16 cellular contexts compared by ENCODE assay signal in genomic region chr6:108841377-108841855, GRCh38. TPM values are rescaled to one million over a fixed set of nuclear protein-coding genes. Genes with fewer than 3 reads are reported as not detected.
DNase-seq lines count a peak whose midpoint lies in the region; ATAC-seq and TF ChIP-seq lines count a peak whose summit lies in the region.
"Had no signal": no experiment of that assay in that cellular context is flagged by ENCODE, and none has a peak within 500 bp of the region (broad histone marks: within the 10 kb centered on the region; RNA-seq: fewer than 3 reads in every experiment).

No MANE protein-coding gene starts in this region.

- H3K4me2 ChIP-seq in parathyroid adenoma (ENCODE audit: low read length): no peak overlapping the region

- TF ChIP-seq CTCF in right atrium auricular region (IDR thresholded peaks at IDR 0.05) (no peak), heart left ventricle (IDR thresholded peaks at IDR 0.05) (no peak), parathyroid adenoma (IDR thresholded peaks at IDR 0.05) (no peak), GM10266 (IDR thresholded peaks at IDR 0.05; ENCODE audit: control insufficient read depth, insufficient read depth, low read depth, missing control alignments) (no peak)

- no peak overlapping the region for H2AFZ ChIP-seq in parathyroid adenoma

- H3K4me3 ChIP-seq in right atrium auricular region (no peak overlapping the region), heart left ventricle (no peak overlapping the region), parathyroid adenoma (ENCODE audit: low read depth, low read length) (no peak overlapping the region)
- H3K4me3 ChIP-seq: ascending aorta, SJSA1 had no signal

- ATAC-seq in Right ventricle myocardium superior (ENCODE audit: poor library complexity) (peak; percentile 76), heart left ventricle (peak; percentile 72 to 85 (median 76)), HG02610 (IDR thresholded peaks at IDR 0.05; ENCODE audit: unreplicated experiment) (no peak)
- ATAC-seq: activated CD8-positive, alpha-beta T cell treated with anti-CD3 and anti-CD28 coated beads, Interleukin-2, amount 10 ng/mL, durations not matched to agents 7 days and 5 days had no signal

- H3K27me3 ChIP-seq in right atrium auricular region (no peaks in the 10 kb centered on the region), heart left ventricle (no peaks in the 10 kb centered on the region), parathyroid adenoma (ENCODE audit: control insufficient read depth, insufficient read depth, low read length) (no peaks in the 10 kb centered on the region)
- H3K27me3 ChIP-seq: ascending aorta, SJSA1 had no signal

- intact Hi-C loops in Right ventricle myocardium superior (cut with DNase I): no loop called here
- intact Hi-C loops in heart left ventricle (cut with DNase I): loop anchor here in 2 of 10 donors (10.0 kb wide), 1 partner anchor 233 kb away; no protein-coding TSS in a partner anchor

- H3K36me3 ChIP-seq in right atrium auricular region (no peaks in the 10 kb centered on the region), heart left ventricle (no peaks in the 10 kb centered on the region), parathyroid adenoma (ENCODE audit: control insufficient read depth, insufficient read depth, low read length) (no peaks in the 10 kb centered on the region)
- H3K36me3 ChIP-seq: ascending aorta, SJSA1 had no signal

- H3K27ac ChIP-seq in right atrium auricular region: peak overlapping the region in 1 of 2 donors; percentile 10
- H3K27ac ChIP-seq in heart left ventricle: peak overlapping the region in 4 of 12 donors; percentile 41 to 91 (median 56)
- H3K27ac ChIP-seq in parathyroid adenoma: peak overlapping the region; percentile 12
- H3K27ac ChIP-seq: SJSA1, VCaP had no signal

- no peak for TF ChIP-seq POLR2A in heart left ventricle (IDR thresholded peaks at IDR 0.05)

- H3K9ac ChIP-seq in parathyroid adenoma: no peak overlapping the region

- no peaks in the 10 kb centered on the region for H3K79me2 ChIP-seq in parathyroid adenoma

- H3K4me1 ChIP-seq in right atrium auricular region (no peaks in the 10 kb centered on the region), heart left ventricle (peaks cover 0 to 54% (median 0%) of the 10 kb centered on the region in 12 donors), parathyroid adenoma (no peaks in the 10 kb centered on the region)
- H3K4me1 ChIP-seq: ascending aorta had no signal

- H3K9me3 ChIP-seq in right atrium auricular region: no peaks in the 10 kb centered on the region
- no peaks in the 10 kb centered on the region for H3K9me3 ChIP-seq in heart left ventricle
- no peaks in the 10 kb centered on the region for H3K9me3 ChIP-seq in parathyroid adenoma (ENCODE audit: control insufficient read depth, low read length)
- H3K9me3 ChIP-seq: ascending aorta, SJSA1 had no signal

- WGBS in heart left ventricle, 4 donors: 85 to 94% (median 89%) methylated on average over 5 of the region's 5 CpGs

- DNase-seq in Right ventricle myocardium superior (no peak), right atrium auricular region (ENCODE audit: low spot score) (no peak), heart left ventricle (peak in 2 of 5 donors; percentile 46 to 61), dermis blood vessel endothelial cell (no peak), GM10266 (ENCODE audit: extremely low spot score) (no peak), cerebellar cortex (ENCODE audit: low spot score) (no peak)
- DNase-seq: activated CD8-positive, alpha-beta T cell treated with anti-CD3 and anti-CD28 coated beads, Interleukin-2, amount 10 ng/mL, durations not matched to agents 7 days and 5 days; Calu3; mesenchymal stem cell; NCI-H82; nucleus accumbens had no signal

RNA-seq across cellular contexts. Expression of gene ARMC2, which starts 6.8 kb away (rescaled TPM):
- total RNA-seq in Right ventricle myocardium superior: 9.5 TPM
- 1 to 10 TPM; 5.3 to 5.5 TPM for total RNA-seq in right atrium auricular region
- total RNA-seq in heart left ventricle: 10 to 100 TPM in 5 of 9 donors, 1 to 10 TPM in 4; 5.7 to 18.0 (median 10.2) TPM
- polyA plus RNA-seq in heart left ventricle: 1 to 10 TPM; 3.1 to 4.9 TPM
- 0.51 and 0.79 TPM in 2 replicates for total RNA-seq in dermis blood vessel endothelial cell
